In genomic region chr1:109617291-109617801, GRCh38 we compare ENCODE assay signal across 9 cellular contexts. TPM values are rescaled to one million over a fixed set of nuclear protein-coding genes. Genes with fewer than 3 reads are reported as not detected.
A peak's percentile ranks its signal among the peaks of the same experiment; 100 is the strongest.
DNase-seq lines count a peak whose midpoint lies in the region; ATAC-seq, FAIRE-seq and TF ChIP-seq lines count a peak whose summit lies in the region.
"Had no signal": no experiment of that assay in that cellular context is flagged by ENCODE, and none has a peak within 500 bp of the region (broad histone marks: within the 10 kb centered on the region; RNA-seq: fewer than 3 reads in every experiment).

No MANE protein-coding gene starts in this region.

- H3K4me1 ChIP-seq in endodermal cell (ENCODE audit: control insufficient read depth, insufficient read depth, low read length) (peaks cover 7% of the 10 kb centered on the region), trophoblast cell (ENCODE audit: control insufficient read depth in 1 of 2, insufficient read depth in 2 of 2, low read length in 2 of 2) (peaks cover 9 to 13% of the 10 kb centered on the region in 2 experiments)

- H3K27ac ChIP-seq in endodermal cell (ENCODE audit: low read depth, low read length): peak overlapping the region; percentile 54
- no peak overlapping the region for H3K27ac ChIP-seq in trophoblast cell (ENCODE audit: low read depth, low read length)

- H2BK5ac ChIP-seq in trophoblast cell (ENCODE audit: low read depth, low read length, poor library complexity): no peak overlapping the region

- no peak overlapping the region for H2AFZ ChIP-seq in trophoblast cell (ENCODE audit: insufficient read depth, low read length, poor library complexity)

- H3K9ac ChIP-seq in endodermal cell (ENCODE audit: extremely low read depth, low read length, poor library complexity, severe bottlenecking): no peak overlapping the region
- H3K9ac ChIP-seq in trophoblast cell (ENCODE audit: low read length): no peak overlapping the region

- peaks cover 28% of the 10 kb centered on the region for H3K4me1 Mint-ChIP-seq in endodermal cell

- H4K91ac ChIP-seq in trophoblast cell (ENCODE audit: low read depth, low read length): no peak overlapping the region

- H3K4me2 ChIP-seq in trophoblast cell (ENCODE audit: low read length): no peak overlapping the region

- H3K4me3 Mint-ChIP-seq in endodermal cell: no peak overlapping the region

- H3K79me2 ChIP-seq in trophoblast cell (ENCODE audit: control insufficient read depth, insufficient read depth, low read length, poor library complexity): peaks cover 9% of the 10 kb centered on the region

- no peaks in the 10 kb centered on the region for H3K9me3 ChIP-seq in endodermal cell (ENCODE audit: control insufficient read depth, low read length)
- no peaks in the 10 kb centered on the region for H3K9me3 ChIP-seq in trophoblast cell (ENCODE audit: insufficient read depth, low read depth, low read length)

- H2BK120ac ChIP-seq in trophoblast cell (ENCODE audit: insufficient read depth, low read length, poor library complexity): no peak overlapping the region

- H2AK5ac ChIP-seq in trophoblast cell (ENCODE audit: low read length): no peak overlapping the region

- no peaks in the 10 kb centered on the region for H3K36me3 ChIP-seq in endodermal cell (ENCODE audit: control insufficient read depth, insufficient read depth, low read length)
- H3K36me3 ChIP-seq in trophoblast cell (ENCODE audit: control insufficient read depth in 1 of 2, insufficient read depth in 2 of 2, low read length in 2 of 2): no peaks in the 10 kb centered on the region

- no peak for FAIRE-seq in D721Med (lab: Jason Lieb, UNC)
- FAIRE-seq: islet of Langerhans had no signal

- H3K27ac Mint-ChIP-seq in endodermal cell: peak overlapping the region; percentile 74

- DNase-seq in ELF-1 (ENCODE audit: low read depth, low spot score): peak; percentile 67
- peak; percentile 65 for DNase-seq in NOMO-1 treated with DMSO at 0.1 percent for 48 hours (lab: John Stamatoyannopoulos, UW; ENCODE audit: unreplicated experiment)
- peak; percentile 75 for DNase-seq in endodermal cell
- DNase-seq in trophoblast cell: peak; percentile 41 to 81
- no peak for DNase-seq in D721Med (ENCODE audit: insufficient read length, low spot score)
- DNase-seq in activated CD4-positive, alpha-beta T cell treated with anti-CD3 and anti-CD28 coated beads, Interleukin-2, amount 50 U/mL, for 48 hours: no peak
- DNase-seq in GM20000 (ENCODE audit: low spot score): no peak

- no peak overlapping the region for H3K18ac ChIP-seq in trophoblast cell (ENCODE audit: low read length)

- no peak overlapping the region for H3K4ac ChIP-seq in trophoblast cell (ENCODE audit: low read depth, low read length)

- no peak overlapping the region for H3K14ac ChIP-seq in trophoblast cell (ENCODE audit: low read length)

- ATAC-seq in HG02885 (IDR thresholded peaks at IDR 0.05; ENCODE audit: poor library complexity, unreplicated experiment): no peak

- TF ChIP-seq CTCF in endodermal cell (conservative IDR thresholded peaks at IDR 0.05): peak; percentile 35
- TF ChIP-seq CTCF in D721Med (IDR thresholded peaks at IDR 0.05; ENCODE audit: insufficient read depth, missing control alignments): no peak
- no peak for TF ChIP-seq CTCF in GM20000 (IDR thresholded peaks at IDR 0.05; ENCODE audit: extremely low read depth, missing control alignments)

- no peaks in the 10 kb centered on the region for H3K36me3 Mint-ChIP-seq in endodermal cell (ENCODE audit: low read depth)

- H4K12ac ChIP-seq in trophoblast cell (ENCODE audit: low read depth, low read length): no peak overlapping the region

- H3K27me3 Mint-ChIP-seq in endodermal cell (ENCODE audit: insufficient read depth): no peaks in the 10 kb centered on the region

- no peaks in the 10 kb centered on the region for H3K9me3 Mint-ChIP-seq in endodermal cell

- no peaks in the 10 kb centered on the region for H3K27me3 ChIP-seq in endodermal cell (ENCODE audit: control insufficient read depth, insufficient read depth, low read length, poor library complexity, severe bottlenecking)
- no peaks in the 10 kb centered on the region for H3K27me3 ChIP-seq in trophoblast cell (ENCODE audit: insufficient read depth, low read length)

- no peak overlapping the region for H4K8ac ChIP-seq in trophoblast cell (ENCODE audit: low read depth, low read length)

- H3K4me3 ChIP-seq in endodermal cell (ENCODE audit: low read length) (no peak overlapping the region), trophoblast cell (ENCODE audit: low read depth, low read length) (no peak overlapping the region)

- no peak overlapping the region for H2BK12ac ChIP-seq in trophoblast cell (ENCODE audit: low read length)

- H3K23ac ChIP-seq in trophoblast cell (ENCODE audit: low read length): no peak overlapping the region

- peaks cover 18% of the 10 kb centered on the region for H3K79me1 ChIP-seq in trophoblast cell (ENCODE audit: low read length)

- WGBS in endodermal cell (ENCODE audit: insufficient coverage in 1 of 2, insufficient read length in 1 of 2), 2 experiments: 60% methylated on average over 3 of the region's 3 CpGs; no CpG with 5 or more reads in 1 of the 2 experiments
- no CpG with 5 or more reads among the region's 3 CpGs for WGBS in trophoblast cell (ENCODE audit: extremely low coverage, insufficient coverage, insufficient read length)

RNA-seq across cellular contexts. Expression of gene GNAT2, which starts 2.1 kb away (rescaled TPM):
- total RNA-seq in endodermal cell: not detected
- polyA plus RNA-seq in endodermal cell (2013, experiment 1 of 2): not detected
- polyA plus RNA-seq in endodermal cell (2013, experiment 2 of 2): not detected
- 0.04 TPM in 1 of 2 replicates, not detected in the other for polyA plus RNA-seq in trophoblast cell (2013)

RNA-seq across cellular contexts. Expression of gene AMPD2, which starts 2.3 kb away (rescaled TPM):
- 10 to 100 TPM; 55.7 to 69.3 TPM for total RNA-seq in endodermal cell
- polyA plus RNA-seq in endodermal cell (2013, experiment 1 of 2): 68.6 TPM
- 68.8 TPM for polyA plus RNA-seq in endodermal cell (2013, experiment 2 of 2)
- 31.5 and 36.1 TPM in 2 replicates for polyA plus RNA-seq in trophoblast cell (2013)

RNA-seq across cellular contexts. Expression of gene GSTM4, which starts 38.6 kb away (rescaled TPM):
- total RNA-seq in endodermal cell: 10 to 100 TPM; 20.1 to 28.5 TPM
- 21.7 TPM for polyA plus RNA-seq in endodermal cell (2013, experiment 1 of 2)
- 16.9 TPM for polyA plus RNA-seq in endodermal cell (2013, experiment 2 of 2)
- 7.8 and 8.6 TPM in 2 replicates for polyA plus RNA-seq in trophoblast cell (2013)

RNA-seq across cellular contexts. Expression of gene GSTM2, which starts 50.5 kb away (rescaled TPM):
- total RNA-seq in endodermal cell: 10 to 100 TPM; 18.4 to 30.3 TPM
- 68.2 TPM for polyA plus RNA-seq in endodermal cell (2013, experiment 1 of 2)
- 52.4 TPM for polyA plus RNA-seq in endodermal cell (2013, experiment 2 of 2)
- polyA plus RNA-seq in trophoblast cell (2013): 7.6 and 7.7 TPM in 2 replicates

Comparison
In these comparisons a context has a peak if more than half of its experiments do, and no peak if none do; other contexts are left out.
1. DNase-seq: peak in ELF-1 (single experiment), NOMO-1 treated with DMSO at 0.1 percent for 48 hours (single experiment), endodermal cell (single experiment) and trophoblast cell (2 of 2); none in D721Med (single experiment), activated CD4-positive, alpha-beta T cell treated with anti-CD3 and anti-CD28 coated beads, Interleukin-2, amount 50 U/mL, for 48 hours (0 of 2) and GM20000 (single experiment).